In genomic region chr3:41574900-41575299, GRCh38 we compare ENCODE assay signal across 17 cellular contexts.
A peak's percentile ranks its signal among the peaks of the same experiment; 100 is the strongest.
DNase-seq lines count a peak whose midpoint lies in the region; ATAC-seq, FAIRE-seq and TF ChIP-seq lines count a peak whose summit lies in the region.
"Had no signal": no experiment of that assay in that cellular context is flagged by ENCODE, and none has a peak within 500 bp of the region (broad histone marks: within the 10 kb centered on the region; RNA-seq: fewer than 3 reads in every experiment).

No MANE protein-coding gene starts in this region.

- TF ChIP-seq EP300 in GM12878 (IDR thresholded peaks at IDR 0.05; ENCODE audit: borderline replicate concordance in 1 of 2, control insufficient read depth in 1 of 2, low read depth in 2 of 2, low read length in 2 of 2) = no peak

- SMC1A ChIA-PET in GM12878 (lab: Charles Lee; ENCODE audit: uncharacterized antibody, unreplicated experiment) = no interaction called here

- H3K4me3 ChIP-seq in GM12878 = no peak overlapping the region
- H3K4me3 ChIP-seq: body of pancreas, ovary had no signal

- TF ChIP-seq RAD21 in GM12878 (IDR thresholded peaks at IDR 0.05; ENCODE audit: insufficient read depth, low read depth, low read length) = peak; percentile 25; the same call in 1 of the 2 replicates

- no peak overlapping the region for H3K27ac Mint-ChIP-seq in activated T-cell treated with anti-CD3 and anti-CD28 coated beads, Interleukin-2, amount 50 U/mL, for 72 hours
- H3K27ac Mint-ChIP-seq in activated T-helper 2 cell treated with anti-CD3 and anti-CD28 coated beads, Interferon-gamma antibody, Interleukin-2, Interleukin-4, amounts not matched to agents 10 μg/mL and 5 μg/mL and 100 μg/mL, durations not matched to agents 14 hours and 24 hours and 36 hours = no peak overlapping the region
- H3K27ac Mint-ChIP-seq: mesothelial cell of epicardium had no signal

- H3K9me3 Mint-ChIP-seq in activated T-cell treated with anti-CD3 and anti-CD28 coated beads, Interleukin-2, amount 50 U/mL, for 72 hours = no peaks in the 10 kb centered on the region
- no peaks in the 10 kb centered on the region for H3K9me3 Mint-ChIP-seq in activated T-helper 2 cell treated with anti-CD3 and anti-CD28 coated beads, Interferon-gamma antibody, Interleukin-2, Interleukin-4, amounts not matched to agents 10 μg/mL and 5 μg/mL and 100 μg/mL, durations not matched to agents 14 hours and 24 hours and 36 hours
- H3K9me3 Mint-ChIP-seq: mesothelial cell of epicardium had no signal

- H3K27me3 ChIP-seq in GM12878 (replicated peaks in 1 of 2; ENCODE audit: control insufficient read depth in 2 of 2, insufficient read depth in 2 of 2, low read length in 1 of 2) = no peaks in the 10 kb centered on the region
- H3K27me3 ChIP-seq: body of pancreas, ovary had no signal

- in situ Hi-C loops in GM12878 (cut with MboI) = no loop called here

- no peaks in the 10 kb centered on the region for H3K36me3 ChIP-seq in GM12878 (ENCODE audit: control insufficient read depth in 2 of 2, insufficient read depth in 2 of 2, low read length in 1 of 2)
- H3K36me3 ChIP-seq: ovary had no signal

- H3K27me3 Mint-ChIP-seq in activated T-cell treated with anti-CD3 and anti-CD28 coated beads, Interleukin-2, amount 50 U/mL, for 72 hours (ENCODE audit: low read depth) = no peaks in the 10 kb centered on the region
- no peaks in the 10 kb centered on the region for H3K27me3 Mint-ChIP-seq in activated T-helper 2 cell treated with anti-CD3 and anti-CD28 coated beads, Interferon-gamma antibody, Interleukin-2, Interleukin-4, amounts not matched to agents 10 μg/mL and 5 μg/mL and 100 μg/mL, durations not matched to agents 14 hours and 24 hours and 36 hours (ENCODE audit: low read depth)

- peak; percentile 3 for DNase-seq in EH (ENCODE audit: low read depth)
- peak; percentile 23 for DNase-seq in LHCN-M2 (ENCODE audit: low read depth)
- no peak for DNase-seq in GM12878 (ENCODE audit: low read depth, low spot score)
- DNase-seq in midbrain (lab: John Stamatoyannopoulos, UW) = peak; percentile 3
- DNase-seq in activated T-cell treated with anti-CD3 and anti-CD28 coated beads, Interleukin-2, amount 50 U/mL, for 72 hours = no peak
- no peak for DNase-seq in activated T-helper 2 cell treated with anti-CD3 and anti-CD28 coated beads, Interferon-gamma antibody, Interleukin-2, Interleukin-4, amounts not matched to agents 10 μg/mL and 5 μg/mL and 100 μg/mL, durations not matched to agents 14 hours and 24 hours and 36 hours (ENCODE audit: low spot score)
- DNase-seq: activated CD8-positive, alpha-beta memory T cell treated with anti-CD3 and anti-CD28 coated beads for 24 hours; body of pancreas; DMS53; NCI-H1436; NCI-H524 treated with DMSO at 0.1 percent for 48 hours; ovary; SHP77 treated with DMSO at 0.1 percent for 48 hours; stimulated activated CD4-positive, alpha-beta T cell treated with anti-CD3 and anti-CD28 coated beads, Interleukin-12 subunit alpha, Interleukin-12 subunit beta, amount 100 ng/mL, for 4 hours had no signal

- intact Hi-C loops in GM12878 (cut with micrococcal nuclease; ENCODE audit: unreplicated experiment) = no loop called here
- intact Hi-C loops in activated T-helper 2 cell treated with anti-CD3 and anti-CD28 coated beads, Interferon-gamma antibody, Interleukin-2, Interleukin-4, amounts not matched to agents 10 μg/mL and 5 μg/mL and 100 μg/mL, durations not matched to agents 14 hours and 24 hours and 36 hours (cut with micrococcal nuclease) = no loop called here

- H4K20me1 ChIP-seq in GM12878 (ENCODE audit: control insufficient read depth, insufficient read depth) = no peaks in the 10 kb centered on the region

- no peak overlapping the region for H3K27ac ChIP-seq in GM12878 (ENCODE audit: control insufficient read depth, insufficient read depth)
- H3K27ac ChIP-seq: body of pancreas, ovary had no signal

- H3K4me1 ChIP-seq in GM12878 (ENCODE audit: control insufficient read depth, insufficient read depth, low read length) = no peaks in the 10 kb centered on the region; the same call in 1 of the 2 replicates
- H3K4me1 ChIP-seq: body of pancreas had no signal

- no peaks in the 10 kb centered on the region for H3K79me2 ChIP-seq in GM12878 (ENCODE audit: control insufficient read depth, insufficient read depth, low read length)

- H3K4me3 Mint-ChIP-seq in activated T-cell treated with anti-CD3 and anti-CD28 coated beads, Interleukin-2, amount 50 U/mL, for 72 hours = no peak overlapping the region
- H3K4me3 Mint-ChIP-seq in activated T-helper 2 cell treated with anti-CD3 and anti-CD28 coated beads, Interferon-gamma antibody, Interleukin-2, Interleukin-4, amounts not matched to agents 10 μg/mL and 5 μg/mL and 100 μg/mL, durations not matched to agents 14 hours and 24 hours and 36 hours (ENCODE audit: low read depth) = no peak overlapping the region
- H3K4me3 Mint-ChIP-seq: mesothelial cell of epicardium had no signal

- POLR2A ChIA-PET in GM12878 (lab: Charles Lee) = interaction anchor here (0.6 to 0.7 kb wide), 2 partner anchors 49 to 212 kb away, joined by 3 to 4 read pairs; no protein-coding TSS in a partner anchor

- BruUV-seq in GM12878 (replicated peaks; lab: Mats Ljungman, UMichigan) = no TSS peak

- 35% methylated on average over 2 of the region's 2 CpGs for WGBS in GM12878 (ENCODE audit: insufficient coverage, insufficient replicate concordance, low lambda C conversion rate, missing lambda C conversion rate)

- TF ChIP-seq CTCF in GM12878 (IDR thresholded peaks at IDR 0.05 in 2 of 3, conservative IDR thresholded peaks at IDR 0.05 in 1 of 3; ENCODE audit: control insufficient read depth in 2 of 3, extremely low read depth in 1 of 3, insufficient read depth in 1 of 3, low read depth in 3 of 3, low read length in 3 of 3) = 0 out of 6 replicates have a peak, but pooled peaks of 1 of the 3 experiments have one; percentile 12

- no peaks in the 10 kb centered on the region for H3K4me1 Mint-ChIP-seq in activated T-cell treated with anti-CD3 and anti-CD28 coated beads, Interleukin-2, amount 50 U/mL, for 72 hours (ENCODE audit: low read depth)
- H3K4me1 Mint-ChIP-seq in activated T-helper 2 cell treated with anti-CD3 and anti-CD28 coated beads, Interferon-gamma antibody, Interleukin-2, Interleukin-4, amounts not matched to agents 10 μg/mL and 5 μg/mL and 100 μg/mL, durations not matched to agents 14 hours and 24 hours and 36 hours (ENCODE audit: low read depth) = no peaks in the 10 kb centered on the region
- H3K4me1 Mint-ChIP-seq: mesothelial cell of epicardium had no signal

- CTCF ChIA-PET in GM12878 (lab: Yijun Ruan, JAX) = no interaction called here

- RAD21 ChIA-PET in GM12878 (lab: Charles Lee; ENCODE audit: unreplicated experiment) = no interaction called here

- no peaks in the 10 kb centered on the region for H3K9me3 ChIP-seq in GM12878 (replicated peaks; ENCODE audit: control insufficient read depth, insufficient read depth, low read length)
- H3K9me3 ChIP-seq: body of pancreas, ovary had no signal

- H2AFZ ChIP-seq in GM12878 (ENCODE audit: control insufficient read depth, low read depth, low read length) = no peak overlapping the region

- ATAC-seq in GM12878 = no peak
- ATAC-seq in activated T-cell treated with anti-CD3 and anti-CD28 coated beads, Interleukin-2, amount 50 U/mL, for 72 hours (replicated peaks in 1 of 2) = no peak
- no peak for ATAC-seq in HG02884 (IDR thresholded peaks at IDR 0.05; ENCODE audit: unreplicated experiment)
- ATAC-seq: body of pancreas had no signal

- no peak overlapping the region for H3K9ac ChIP-seq in GM12878 (ENCODE audit: control insufficient read depth, insufficient read depth, low read length)

- no peak overlapping the region for H3K4me2 ChIP-seq in GM12878 (ENCODE audit: control insufficient read depth, insufficient read depth)

- TF ChIP-seq POLR2A in GM12878 (IDR thresholded peaks at IDR 0.05; ENCODE audit: low read depth, low read length) = no peak

- FAIRE-seq in GM12878 (lab: Jason Lieb, UNC) = no peak
- FAIRE-seq: TTC549 had no signal

- H3K36me3 Mint-ChIP-seq in activated T-cell treated with anti-CD3 and anti-CD28 coated beads, Interleukin-2, amount 50 U/mL, for 72 hours (ENCODE audit: insufficient read depth in 2 of 2) = no peaks in the 10 kb centered on the region
- H3K36me3 Mint-ChIP-seq in activated T-helper 2 cell treated with anti-CD3 and anti-CD28 coated beads, Interferon-gamma antibody, Interleukin-2, Interleukin-4, amounts not matched to agents 10 μg/mL and 5 μg/mL and 100 μg/mL, durations not matched to agents 14 hours and 24 hours and 36 hours (ENCODE audit: low read depth) = no peaks in the 10 kb centered on the region
- H3K36me3 Mint-ChIP-seq: mesothelial cell of epicardium had no signal

TF ChIP-seq in GM12878, 131 proteins besides CTCF, POLR2A, EP300 and RAD21 (continues in another document):
- no peak for TF ChIP-seq REST (IDR thresholded peaks at IDR 0.05; ENCODE audit: low read depth, low read length)
- TF ChIP-seq SREBF2 (IDR thresholded peaks at IDR 0.05; ENCODE audit: low read length) = no peak
- no peak for TF ChIP-seq IRF4 (IDR thresholded peaks at IDR 0.05; ENCODE audit: low read depth, low read length)
- no peak for TF ChIP-seq ASH2L (IDR thresholded peaks at IDR 0.05; ENCODE audit: borderline replicate concordance, low read depth)

Comparison
In these comparisons a context has a peak if more than half of its experiments do, and no peak if none do; other contexts are left out.
1. DNase-seq: peak in EH (single experiment), LHCN-M2 (single experiment) and midbrain (single experiment); none in GM12878 (single experiment), activated T-cell treated with anti-CD3 and anti-CD28 coated beads, Interleukin-2, amount 50 U/mL, for 72 hours (0 of 2) and activated T-helper 2 cell treated with anti-CD3 and anti-CD28 coated beads, Interferon-gamma antibody, Interleukin-2, Interleukin-4, amounts not matched to agents 10 μg/mL and 5 μg/mL and 100 μg/mL, durations not matched to agents 14 hours and 24 hours and 36 hours (single experiment).